9 cellular contexts compared by ENCODE assay signal in genomic region chr5:103561670-103562069, GRCh38. TPM values are rescaled to one million over a fixed set of nuclear protein-coding genes. Genes with fewer than 3 reads are reported as not detected.
DNase-seq lines count a peak whose midpoint lies in the region; ATAC-seq, FAIRE-seq and TF ChIP-seq lines count a peak whose summit lies in the region.
"Had no signal": no experiment of that assay in that cellular context is flagged by ENCODE, and none has a peak within 500 bp of the region (broad histone marks: within the 10 kb centered on the region; RNA-seq: fewer than 3 reads in every experiment).

No MANE protein-coding gene starts in this region.

- H3K9me3 ChIP-seq in A549 (no peaks in the 10 kb centered on the region), ascending aorta (no peaks in the 10 kb centered on the region), right lobe of liver (no peaks in the 10 kb centered on the region), upper lobe of right lung (no peaks in the 10 kb centered on the region)

- CTCF ChIA-PET in A549 (lab: Yijun Ruan, JAX): no interaction called here
- CTCF ChIA-PET in HEK293T (lab: Yijun Ruan, JAX): no interaction called here

- intact Hi-C loops in ascending aorta (cut with DNase I): loop anchor here (5.0 kb wide), 2 partner anchors 304 to 444 kb away; partner anchors contain the start of gene MACIR
- intact Hi-C loops in right lobe of liver (cut with DNase I): no loop called here
- intact Hi-C loops in upper lobe of right lung (cut with DNase I): no loop called here

- H3K27ac ChIP-seq in A549 (peak overlapping the region; percentile 77 to 85; a peak in 5 of 6 replicates), ascending aorta (peak overlapping the region; percentile 77 to 93), right lobe of liver (peak overlapping the region in 2 of 3 donors; percentile 77 to 86), upper lobe of right lung (no peak overlapping the region)

- peak in 1 of 2 experiments; percentile 51; a peak in 3 of 6 replicates for ATAC-seq in A549
- ATAC-seq in right lobe of liver: peak in 2 of 4 donors; percentile 13 to 16
- ATAC-seq in upper lobe of right lung: no peak
- ATAC-seq in GM18907 (IDR thresholded peaks at IDR 0.05; ENCODE audit: unreplicated experiment): no peak

- TF ChIP-seq POLR2A in A549 (IDR thresholded peaks at IDR 0.05; ENCODE audit: low read length): no peak
- no peak for TF ChIP-seq POLR2A in H54 (IDR thresholded peaks at IDR 0.05; ENCODE audit: low read depth, low read length)
- TF ChIP-seq POLR2A in right lobe of liver (IDR thresholded peaks at IDR 0.05): no peak

- H3K27me3 ChIP-seq in ascending aorta (no peaks in the 10 kb centered on the region), right lobe of liver (no peaks in the 10 kb centered on the region), upper lobe of right lung (no peaks in the 10 kb centered on the region)

- no peak for TF ChIP-seq RAD21 in A549 (conservative IDR thresholded peaks at IDR 0.05 in 1 of 2, IDR thresholded peaks at IDR 0.05 in 1 of 2)

- no peak for TF ChIP-seq EP300 in A549 (IDR thresholded peaks at IDR 0.05)

- H3K4me3 ChIP-seq in A549 (peak overlapping the region; percentile 62), ascending aorta (peak overlapping the region; percentile 66 to 75), right lobe of liver (peak overlapping the region; percentile 77 to 90 (median 87)), upper lobe of right lung (peak overlapping the region; percentile 71)

- TF ChIP-seq CTCF in A549 (IDR thresholded peaks at IDR 0.05) (no peak), ascending aorta (IDR thresholded peaks at IDR 0.05) (no peak), right lobe of liver (IDR thresholded peaks at IDR 0.05) (no peak), upper lobe of right lung (IDR thresholded peaks at IDR 0.05) (no peak)

- FAIRE-seq in A549 (lab: Jason Lieb, UNC) (no peak), H54 (lab: Jason Lieb, UNC) (peak; percentile 68)
- FAIRE-seq: colon had no signal

- H3K36me3 ChIP-seq in ascending aorta (no peaks in the 10 kb centered on the region), right lobe of liver (no peaks in the 10 kb centered on the region), upper lobe of right lung (no peaks in the 10 kb centered on the region)

- POLR2A ChIA-PET in A549 (lab: Yijun Ruan, JAX): no interaction called here
- POLR2A ChIA-PET in HEK293T (lab: Yijun Ruan, JAX): interaction anchor here (0.6 to 1.5 kb wide), 3 partner anchors 11 to 497 kb away, joined by 3 to 4 read pairs (median 3); no protein-coding TSS in a partner anchor

- 63% methylated on average over 4 of the region's 4 CpGs for WGBS in A549 (ENCODE audit: missing lambda C conversion rate)
- WGBS in right lobe of liver (ENCODE audit: insufficient coverage, low coverage, low lambda C conversion rate, missing lambda C conversion rate): 34% methylated on average over 4 of the region's 4 CpGs

- DNase-seq in A549 (ENCODE audit: low read depth in 1 of 2, low spot score in 1 of 2): no peak
- no peak for DNase-seq in H54 (ENCODE audit: insufficient read length, low spot score)
- DNase-seq in ascending aorta (ENCODE audit: low spot score in 2 of 2): no peak
- DNase-seq in right lobe of liver: no peak
- no peak for DNase-seq in upper lobe of right lung
- DNase-seq in HEK293T (ENCODE audit: extremely low spot score): no peak
- DNase-seq in NCI-H526 treated with DMSO at 0.1 percent for 48 hours (lab: John Stamatoyannopoulos, UW): no peak

- peak overlapping the region; percentile 68 for H3K4me2 ChIP-seq in A549

- no peaks in the 10 kb centered on the region for H3K4me1 ChIP-seq in A549
- H3K4me1 ChIP-seq in ascending aorta: no peaks in the 10 kb centered on the region
- H3K4me1 ChIP-seq in right lobe of liver: peaks cover 0 to 3% (median 0%) of the 10 kb centered on the region in 4 donors
- no peaks in the 10 kb centered on the region for H3K4me1 ChIP-seq in upper lobe of right lung

TF ChIP-seq in A549, 52 proteins besides CTCF, POLR2A, EP300 and RAD21 (continues in another document):
- TF ChIP-seq, protein P1, sequence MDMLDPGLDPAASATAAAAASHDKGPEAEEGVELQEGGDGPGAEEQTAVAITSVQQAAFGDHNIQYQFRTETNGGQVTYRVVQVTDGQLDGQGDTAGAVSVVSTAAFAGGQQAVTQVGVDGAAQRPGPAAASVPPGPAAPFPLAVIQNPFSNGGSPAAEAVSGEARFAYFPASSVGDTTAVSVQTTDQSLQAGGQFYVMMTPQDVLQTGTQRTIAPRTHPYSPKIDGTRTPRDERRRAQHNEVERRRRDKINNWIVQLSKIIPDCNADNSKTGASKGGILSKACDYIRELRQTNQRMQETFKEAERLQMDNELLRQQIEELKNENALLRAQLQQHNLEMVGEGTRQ (IDR thresholded peaks at IDR 0.05): no peak
- no peak for TF ChIP-seq MYC (IDR thresholded peaks at IDR 0.05; ENCODE audit: borderline replicate concordance, low read length)
- no peak for TF ChIP-seq CEBPB (IDR thresholded peaks at IDR 0.05)
- no peak for TF ChIP-seq HOXA7 (CRISPR knock-in tag; IDR thresholded peaks at IDR 0.05)
- TF ChIP-seq ZSCAN20 (CRISPR knock-in tag; IDR thresholded peaks at IDR 0.05): no peak
- TF ChIP-seq ZC3H11A (IDR thresholded peaks at IDR 0.05): no peak
- no peak for TF ChIP-seq BCL3 (IDR thresholded peaks at IDR 0.05)
- TF ChIP-seq MAFK (IDR thresholded peaks at IDR 0.05; ENCODE audit: partially characterized antibody): no peak
- no peak for TF ChIP-seq PBX3 (IDR thresholded peaks at IDR 0.05)
- TF ChIP-seq HOXB13 (CRISPR knock-in tag; IDR thresholded peaks at IDR 0.05; ENCODE audit: low read depth): no peak

TF ChIP-seq in HEK293T, 16 proteins besides CTCF, POLR2A, EP300 and RAD21:
- TF ChIP-seq NFRKB (IDR thresholded peaks at IDR 0.05): no peak
- no peak for TF ChIP-seq TARDBP (IDR thresholded peaks at IDR 0.05)
- TF ChIP-seq ARNT (IDR thresholded peaks at IDR 0.05): no peak
- TF ChIP-seq FOXM1 (IDR thresholded peaks at IDR 0.05; ENCODE audit: borderline replicate concordance): no peak

RNA-seq across cellular contexts. Expression of gene NUDT12, which starts 0.9 kb away (rescaled TPM):
- polyA plus RNA-seq in A549 (2011; rRNA removed) (5.1 and 6.2 TPM in 2 replicates), A549 (2017; fragmentation: RNase III; extraction: RNeasy Plus Mini Kit Qiagen cat#74134 plus additional on column Dnase treatment) (2.5 to 3.1 TPM (median 3.1 TPM) in 3 replicates)
- 0.49 and 0.62 TPM in 2 replicates for polyA plus RNA-seq in A549 (2012; cell fraction: cytosol; rRNA removed)
- 0.64 and 0.93 TPM in 2 replicates for polyA plus RNA-seq in A549 (2012; cell fraction: nucleus; rRNA removed)
- 0.92 and 1.1 TPM in 2 replicates for polyA minus RNA-seq in A549 (2011; rRNA and poly(A)+ RNA removed)
- total RNA-seq in ascending aorta (6.3 TPM), right lobe of liver (10 to 100 TPM; 15.9 to 19.9 (median 18.4) TPM), upper lobe of right lung (10.5 TPM)
